Comparison of ENCODE assay signal across 1 cellular context in genomic region chr17:32142038-32142856, GRCh38.
TF ChIP-seq lines count a peak whose summit lies in the region.

Gene RHOT1, plus strand, starts transcription at chr17:32142502. Its CDS starts 191 bp downstream, at chr17:32142693.

TF ChIP-seq in HepG2, 621 proteins besides CTCF, POLR2A, EP300 and RAD21 (continued from another document and continues in another):
- TF ChIP-seq PBX3 (CRISPR knock-in tag; IDR thresholded peaks at IDR 0.05; ENCODE audit: borderline replicate concordance) (no peak), HMGXB4 (CRISPR knock-in tag; IDR thresholded peaks at IDR 0.05; ENCODE audit: borderline replicate concordance in 1 of 2, low read depth in 1 of 2) (peak; percentile 57 to 69; a peak in 3 of 4 replicates), SRSF1 (optimal IDR thresholded peaks at IDR 0.05; ENCODE audit: low read depth, low read length) (no peak), ZNF616 (CRISPR knock-in tag; IDR thresholded peaks at IDR 0.05; ENCODE audit: low read depth) (no peak), ZNF558 (CRISPR knock-in tag; IDR thresholded peaks at IDR 0.05; ENCODE audit: borderline replicate concordance) (peak; percentile 81; the same call in 1 of the 2 replicates), JUN (CRISPR knock-in tag; IDR thresholded peaks at IDR 0.05) (no peak), ZNF737 (CRISPR knock-in tag; IDR thresholded peaks at IDR 0.05; ENCODE audit: borderline replicate concordance) (no peak), ZNF546 (CRISPR knock-in tag; conservative IDR thresholded peaks at IDR 0.05) (peak; percentile 67; the same call in 1 of the 2 replicates), FOXO4 (CRISPR knock-in tag; conservative IDR thresholded peaks at IDR 0.05) (no peak), ARID5B (CRISPR knock-in tag; IDR thresholded peaks at IDR 0.05) (peak; percentile 52; the same call in 1 of the 2 replicates), KDM6A (CRISPR knock-in tag; IDR thresholded peaks at IDR 0.05; ENCODE audit: low read depth) (no peak), ZNF121 (CRISPR knock-in tag; IDR thresholded peaks at IDR 0.05) (peak; percentile 42; the same call in 1 of the 2 replicates), NR2F1 (CRISPR knock-in tag; IDR thresholded peaks at IDR 0.05) (no peak), SMAD9 (CRISPR knock-in tag; IDR thresholded peaks at IDR 0.05) (no peak), ZBTB21 (CRISPR knock-in tag; IDR thresholded peaks at IDR 0.05) (no peak), NR0B2 (CRISPR knock-in tag; IDR thresholded peaks at IDR 0.05) (peak; percentile 33; the same call in 1 of the 2 replicates), NFIB (CRISPR knock-in tag; IDR thresholded peaks at IDR 0.05; ENCODE audit: borderline replicate concordance) (no peak), KAT2B (IDR thresholded peaks at IDR 0.05; ENCODE audit: borderline replicate concordance, low read depth, low read length) (no peak), HDAC2 (CRISPR knock-in tag; IDR thresholded peaks at IDR 0.05) (peak; percentile 58; the same call in 1 of the 2 replicates), ZBTB2 (CRISPR knock-in tag; IDR thresholded peaks at IDR 0.05; ENCODE audit: low read depth) (peak; percentile 96), KAT8 (CRISPR knock-in tag; IDR thresholded peaks at IDR 0.05) (peak; percentile 54), FOSL2 (CRISPR knock-in tag; IDR thresholded peaks at IDR 0.05) (peak; percentile 4; the same call in 1 of the 2 replicates), ZNF512B (CRISPR knock-in tag; IDR thresholded peaks at IDR 0.05; ENCODE audit: borderline replicate concordance) (no peak), ZSCAN9 (CRISPR knock-in tag; IDR thresholded peaks at IDR 0.05; ENCODE audit: borderline replicate concordance) (no peak), IRF1 (CRISPR knock-in tag; IDR thresholded peaks at IDR 0.05; ENCODE audit: low read depth) (no peak), CBX2 (IDR thresholded peaks at IDR 0.05; ENCODE audit: low read depth, low read length) (no peak), CBX2 (CRISPR knock-in tag; IDR thresholded peaks at IDR 0.05; ENCODE audit: low read depth) (no peak), NR2F2 (IDR thresholded peaks at IDR 0.05; ENCODE audit: borderline replicate concordance, low read depth) (no peak), ZNF639 (CRISPR knock-in tag; conservative IDR thresholded peaks at IDR 0.05) (peak; percentile 91), ZNF570 (CRISPR knock-in tag; IDR thresholded peaks at IDR 0.05; ENCODE audit: borderline replicate concordance) (no peak), IRX3 (CRISPR knock-in tag; IDR thresholded peaks at IDR 0.05; ENCODE audit: borderline replicate concordance, low read depth) (no peak), ZNF136 (CRISPR knock-in tag; IDR thresholded peaks at IDR 0.05; ENCODE audit: low read depth) (no peak), ZNF335 (CRISPR knock-in tag; IDR thresholded peaks at IDR 0.05) (no peak), SYNCRIP (IDR thresholded peaks at IDR 0.05; ENCODE audit: insufficient read depth, low read depth, low read length) (no peak), ZNF556 (CRISPR knock-in tag; IDR thresholded peaks at IDR 0.05; ENCODE audit: borderline replicate concordance) (no peak; the same call in 1 of the 2 replicates), IRF2 (CRISPR knock-in tag; IDR thresholded peaks at IDR 0.05) (no peak), PHF20 (CRISPR knock-in tag; IDR thresholded peaks at IDR 0.05) (peak; percentile 43; the same call in 1 of the 2 replicates), ZNF431 (CRISPR knock-in tag; IDR thresholded peaks at IDR 0.05; ENCODE audit: borderline replicate concordance, low read depth) (peak; percentile 54; the same call in 1 of the 2 replicates), MAX (IDR thresholded peaks at IDR 0.05) (peak; percentile 70), ZBTB44 (CRISPR knock-in tag; IDR thresholded peaks at IDR 0.05) (no peak), ZNF781 (CRISPR knock-in tag; IDR thresholded peaks at IDR 0.05; ENCODE audit: borderline replicate concordance, not compliant biosample characterization) (no peak), SAP130 (CRISPR knock-in tag; IDR thresholded peaks at IDR 0.05; ENCODE audit: low read depth) (peak; percentile 72), FOXC1 (CRISPR knock-in tag; IDR thresholded peaks at IDR 0.05; ENCODE audit: borderline replicate concordance) (no peak), ZNF430 (CRISPR knock-in tag; IDR thresholded peaks at IDR 0.05) (peak; percentile 24; the same call in 1 of the 2 replicates)
